26 cellular contexts compared by ENCODE assay signal in the genomic region with DNA sequence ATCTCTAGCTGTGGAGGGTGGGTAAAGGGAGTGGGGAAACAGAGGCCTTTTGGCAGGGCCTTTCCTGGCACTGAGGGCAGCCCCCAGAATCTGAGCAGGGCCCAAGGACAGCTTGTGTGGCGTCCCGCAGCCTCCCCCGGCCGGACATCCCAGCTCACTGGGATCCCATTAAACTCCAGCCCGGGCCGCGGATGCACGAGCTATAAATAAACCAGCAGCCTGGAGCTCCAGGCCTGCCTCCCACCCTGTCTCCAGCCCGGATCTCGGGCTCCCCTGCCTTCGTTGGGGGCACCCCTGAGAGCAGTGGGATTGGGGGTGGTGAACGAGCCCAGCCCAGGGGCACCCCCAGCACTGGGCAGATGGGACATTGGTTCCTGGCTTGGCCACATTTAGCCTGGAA. TPM values are rescaled to one million over a fixed set of nuclear protein-coding genes. Genes with fewer than 3 reads are reported as not detected.
"Had no signal": no experiment of that assay in that cellular context is flagged by ENCODE, and none has a peak within 500 bp of the region (broad histone marks: within the 10 kb centered on the region; RNA-seq: fewer than 3 reads in every experiment).

No MANE protein-coding gene starts in this region.

- H3K4me3 ChIP-seq: K562 had no signal

- H3K27ac Mint-ChIP-seq: activated CD8-positive, alpha-beta T cell treated with anti-CD3 and anti-CD28 coated beads for 36 hours; activated naive CD4-positive, alpha-beta T cell treated with anti-CD3 and anti-CD28 coated beads, Interleukin-2, amount 10 ng/mL, durations not matched to agents 7 days and 5 days; activated naive CD8-positive, alpha-beta T cell treated with anti-CD3 and anti-CD28 coated beads for 36 hours; activated T-cell treated with anti-CD3 and anti-CD28 coated beads, Interleukin-2, amount 50 U/mL, for 72 hours; activated T-helper 2 cell treated with anti-CD3 and anti-CD28 coated beads, Interferon-gamma antibody, Interleukin-2, Interleukin-4, amounts not matched to agents 10 μg/mL and 5 μg/mL and 100 μg/mL, durations not matched to agents 14 hours and 24 hours and 36 hours had no signal

- H3K27ac ChIP-seq: brain microvascular endothelial cell had no signal

- H3K36me3 Mint-ChIP-seq: activated naive CD4-positive, alpha-beta T cell treated with anti-CD3 and anti-CD28 coated beads, Interleukin-2, amount 10 ng/mL, durations not matched to agents 7 days and 5 days; activated naive CD8-positive, alpha-beta T cell treated with anti-CD3 and anti-CD28 coated beads for 36 hours had no signal

- FAIRE-seq: K562, RCC 7860 had no signal

- H3K9me3 Mint-ChIP-seq: activated CD8-positive, alpha-beta T cell treated with anti-CD3 and anti-CD28 coated beads for 36 hours; activated naive CD4-positive, alpha-beta T cell treated with anti-CD3 and anti-CD28 coated beads, Interleukin-2, amount 10 ng/mL, durations not matched to agents 7 days and 5 days; activated T-helper 2 cell treated with anti-CD3 and anti-CD28 coated beads, Interferon-gamma antibody, Interleukin-2, Interleukin-4, amounts not matched to agents 10 μg/mL and 5 μg/mL and 100 μg/mL, durations not matched to agents 14 hours and 24 hours and 36 hours had no signal

- H3K27me3 Mint-ChIP-seq: activated CD8-positive, alpha-beta T cell treated with anti-CD3 and anti-CD28 coated beads for 36 hours; activated naive CD8-positive, alpha-beta T cell treated with anti-CD3 and anti-CD28 coated beads for 36 hours had no signal

- H3K4me2 ChIP-seq: SK-N-SH had no signal

- H3K4me1 Mint-ChIP-seq: activated naive CD4-positive, alpha-beta T cell treated with anti-CD3 and anti-CD28 coated beads, Interleukin-2, amount 10 ng/mL, durations not matched to agents 7 days and 5 days; activated naive CD8-positive, alpha-beta T cell treated with anti-CD3 and anti-CD28 coated beads for 36 hours had no signal

- H3K27me3 ChIP-seq: brain microvascular endothelial cell had no signal

- H3K36me3 ChIP-seq: brain microvascular endothelial cell had no signal

- ATAC-seq: activated CD4-positive, CD25-positive, alpha-beta regulatory T cell treated with anti-CD3 and anti-CD28 coated beads, Interleukin-2, amount 50 U/mL, for 24 hours; activated CD8-positive, alpha-beta T cell treated with anti-CD3 and anti-CD28 coated beads for 36 hours; activated T-cell treated with anti-CD3 and anti-CD28 coated beads, Interleukin-2, amount 50 U/mL, for 72 hours had no signal

- H3K9ac ChIP-seq: SK-N-SH had no signal

- DNase-seq: activated CD4-positive, alpha-beta T cell treated with anti-CD3 and anti-CD28 coated beads for 4 hours; activated CD8-positive, alpha-beta memory T cell treated with anti-CD3 and anti-CD28 coated beads, Interleukin-2, amount 50 U/mL, for 4 hours; activated CD8-positive, alpha-beta T cell treated with anti-CD3 and anti-CD28 coated beads for 36 hours; activated gamma-delta T cell treated with Interleukin-2 at 50 U/mL for 16 hours; activated naive CD4-positive, alpha-beta T cell treated with anti-CD3 and anti-CD28 coated beads, Interleukin-2, amount 10 ng/mL, durations not matched to agents 7 days and 5 days; activated naive CD8-positive, alpha-beta T cell treated with anti-CD3 and anti-CD28 coated beads for 36 hours; activated T-cell treated with anti-CD3 and anti-CD28 coated beads, Interleukin-2, amount 50 U/mL, for 72 hours; brain microvascular endothelial cell; Karpas-422; MM.1S; NCI-H1105; NCI-H1436; NCI-H1694 treated with DMSO at 0.1 percent for 48 hours; NCI-H2081; NCI-H510A treated with DMSO at 0.1 percent for 48 hours; NCI-H69; SIG-M5; SK-N-SH; T-helper 1 cell had no signal

- H3K4me3 Mint-ChIP-seq: activated CD8-positive, alpha-beta T cell treated with anti-CD3 and anti-CD28 coated beads for 36 hours; activated naive CD4-positive, alpha-beta T cell treated with anti-CD3 and anti-CD28 coated beads, Interleukin-2, amount 10 ng/mL, durations not matched to agents 7 days and 5 days; activated naive CD8-positive, alpha-beta T cell treated with anti-CD3 and anti-CD28 coated beads for 36 hours; activated T-cell treated with anti-CD3 and anti-CD28 coated beads, Interleukin-2, amount 50 U/mL, for 72 hours had no signal

RNA-seq across cellular contexts. Expression of a gene that starts 14.6 kb away (rescaled TPM):
- total RNA-seq: activated CD8-positive, alpha-beta T cell treated with anti-CD3 and anti-CD28 coated beads for 36 hours; activated naive CD8-positive, alpha-beta T cell treated with anti-CD3 and anti-CD28 coated beads for 36 hours; activated T-cell treated with anti-CD3 and anti-CD28 coated beads, Interleukin-2, amount 50 U/mL, for 72 hours; activated T-helper 2 cell treated with anti-CD3 and anti-CD28 coated beads, Interferon-gamma antibody, Interleukin-2, Interleukin-4, amounts not matched to agents 10 μg/mL and 5 μg/mL and 100 μg/mL, durations not matched to agents 14 hours and 24 hours and 36 hours; cardiac septum; K562; T-helper 2 cell treated with Interferon-gamma antibody and Interleukin-4, amounts not matched to agents 100 ng/mL and 5 ng/mL, for 36 hours had no signal
- polyA plus RNA-seq: adipose tissue, K562, SK-N-SH had no signal
